1 cellular context compared by ENCODE assay signal in the genomic region with DNA sequence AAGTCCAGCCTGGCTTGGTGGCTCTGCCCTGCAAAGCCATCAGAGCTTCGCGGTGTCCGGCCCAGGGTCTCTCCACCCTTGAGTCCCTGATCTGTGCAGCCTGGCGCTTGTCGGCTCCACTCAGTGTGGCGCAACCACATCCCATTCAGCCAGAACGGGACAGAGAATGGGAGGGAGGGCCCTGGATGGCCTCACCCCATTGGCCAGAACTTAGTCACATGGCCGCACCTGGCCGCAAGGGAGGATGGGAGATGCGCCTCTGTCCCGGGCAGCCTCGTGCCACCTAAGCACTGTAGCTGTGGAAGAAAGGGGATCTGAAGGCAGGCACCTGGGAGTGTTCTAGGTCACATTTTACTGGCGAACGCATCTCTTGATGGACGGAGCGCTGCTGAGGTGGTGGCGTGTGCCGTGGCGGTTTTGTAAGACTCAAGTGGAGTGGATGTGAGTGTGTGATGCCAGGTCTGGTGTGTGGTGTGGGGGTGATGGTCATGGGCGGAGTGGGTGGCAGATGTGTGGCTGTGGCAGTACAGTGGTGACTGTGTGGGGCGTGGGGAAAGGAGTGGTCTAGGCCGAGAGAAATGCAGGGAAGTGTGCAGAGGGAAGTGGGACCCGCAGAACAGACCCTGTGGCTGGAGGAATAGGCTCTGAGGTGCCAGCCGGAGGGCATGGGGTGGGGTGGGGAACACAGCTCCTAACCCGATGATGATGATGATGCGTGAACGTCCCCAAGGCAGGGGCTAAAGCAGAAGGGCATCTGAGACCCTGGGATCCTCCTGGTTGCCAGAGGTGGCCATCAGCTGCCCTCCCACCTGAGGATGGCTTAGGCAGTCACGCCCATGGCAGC.
TF ChIP-seq lines count a peak whose summit lies in the region.

No MANE protein-coding gene starts in this region.

TF ChIP-seq in K562, 482 proteins besides CTCF, POLR2A, EP300 and RAD21 (continued from another document and continues in another):
- no peak for TF ChIP-seq ZBTB11 (CRISPR knock-in tag; IDR thresholded peaks at IDR 0.05)
- TF ChIP-seq SNIP1 (IDR thresholded peaks at IDR 0.05; ENCODE audit: low read depth) = no peak
- TF ChIP-seq, protein P1, sequence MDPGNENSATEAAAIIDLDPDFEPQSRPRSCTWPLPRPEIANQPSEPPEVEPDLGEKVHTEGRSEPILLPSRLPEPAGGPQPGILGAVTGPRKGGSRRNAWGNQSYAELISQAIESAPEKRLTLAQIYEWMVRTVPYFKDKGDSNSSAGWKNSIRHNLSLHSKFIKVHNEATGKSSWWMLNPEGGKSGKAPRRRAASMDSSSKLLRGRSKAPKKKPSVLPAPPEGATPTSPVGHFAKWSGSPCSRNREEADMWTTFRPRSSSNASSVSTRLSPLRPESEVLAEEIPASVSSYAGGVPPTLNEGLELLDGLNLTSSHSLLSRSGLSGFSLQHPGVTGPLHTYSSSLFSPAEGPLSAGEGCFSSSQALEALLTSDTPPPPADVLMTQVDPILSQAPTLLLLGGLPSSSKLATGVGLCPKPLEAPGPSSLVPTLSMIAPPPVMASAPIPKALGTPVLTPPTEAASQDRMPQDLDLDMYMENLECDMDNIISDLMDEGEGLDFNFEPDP (CRISPR knock-in tag; IDR thresholded peaks at IDR 0.05) = no peak
- no peak for TF ChIP-seq KAT7 (CRISPR knock-in tag; IDR thresholded peaks at IDR 0.05; ENCODE audit: borderline replicate concordance)
- no peak for TF ChIP-seq HDAC2 (IDR thresholded peaks at IDR 0.05)
- TF ChIP-seq ZFP1 (CRISPR knock-in tag; IDR thresholded peaks at IDR 0.05) = no peak
- no peak for TF ChIP-seq ASH1L (IDR thresholded peaks at IDR 0.05; ENCODE audit: borderline replicate concordance, low read depth, partially characterized antibody)
- TF ChIP-seq GTF2F1 (IDR thresholded peaks at IDR 0.05; ENCODE audit: low read depth, low read length) = no peak
- TF ChIP-seq ELK1 (CRISPR knock-in tag; IDR thresholded peaks at IDR 0.05) = no peak
- peak; percentile 82 for TF ChIP-seq SP1 (CRISPR knock-in tag; IDR thresholded peaks at IDR 0.05)
- TF ChIP-seq RBFOX2 (IDR thresholded peaks at IDR 0.05; ENCODE audit: low read depth, low read length) = peak; percentile 67
- no peak for TF ChIP-seq PHTF2 (CRISPR knock-in tag; IDR thresholded peaks at IDR 0.05)
- no peak for TF ChIP-seq MYNN (IDR thresholded peaks at IDR 0.05)
- TF ChIP-seq MYNN (CRISPR knock-in tag; IDR thresholded peaks at IDR 0.05) = no peak
- no peak for TF ChIP-seq HDAC8 (tag; IDR thresholded peaks at IDR 0.05)
- TF ChIP-seq CREB3 (tag; conservative IDR thresholded peaks at IDR 0.05; ENCODE audit: low read depth) = no peak
- TF ChIP-seq TEAD2 (tag; IDR thresholded peaks at IDR 0.05) = no peak
- TF ChIP-seq, protein P2, sequence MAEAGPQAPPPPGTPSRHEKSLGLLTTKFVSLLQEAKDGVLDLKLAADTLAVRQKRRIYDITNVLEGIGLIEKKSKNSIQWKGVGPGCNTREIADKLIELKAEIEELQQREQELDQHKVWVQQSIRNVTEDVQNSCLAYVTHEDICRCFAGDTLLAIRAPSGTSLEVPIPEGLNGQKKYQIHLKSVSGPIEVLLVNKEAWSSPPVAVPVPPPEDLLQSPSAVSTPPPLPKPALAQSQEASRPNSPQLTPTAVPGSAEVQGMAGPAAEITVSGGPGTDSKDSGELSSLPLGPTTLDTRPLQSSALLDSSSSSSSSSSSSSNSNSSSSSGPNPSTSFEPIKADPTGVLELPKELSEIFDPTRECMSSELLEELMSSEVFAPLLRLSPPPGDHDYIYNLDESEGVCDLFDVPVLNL (CRISPR knock-in tag; IDR thresholded peaks at IDR 0.05; ENCODE audit: low read depth) = no peak
- TF ChIP-seq, protein P3, sequence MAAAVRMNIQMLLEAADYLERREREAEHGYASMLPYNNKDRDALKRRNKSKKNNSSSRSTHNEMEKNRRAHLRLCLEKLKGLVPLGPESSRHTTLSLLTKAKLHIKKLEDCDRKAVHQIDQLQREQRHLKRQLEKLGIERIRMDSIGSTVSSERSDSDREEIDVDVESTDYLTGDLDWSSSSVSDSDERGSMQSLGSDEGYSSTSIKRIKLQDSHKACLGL (CRISPR knock-in tag; IDR thresholded peaks at IDR 0.05; ENCODE audit: borderline replicate concordance, poor library complexity, severe bottlenecking) = no peak
- TF ChIP-seq ESRRA (IDR thresholded peaks at IDR 0.05; ENCODE audit: borderline replicate concordance, low read depth) = no peak
- TF ChIP-seq KDM1A (IDR thresholded peaks at IDR 0.05) = no peak
- TF ChIP-seq ZNF445 (CRISPR knock-in tag; IDR thresholded peaks at IDR 0.05; ENCODE audit: low read depth) = no peak
- no peak; the same call in none of the 2 replicates for TF ChIP-seq ZNF609 (CRISPR knock-in tag; IDR thresholded peaks at IDR 0.05; ENCODE audit: borderline replicate concordance)
- no peak for TF ChIP-seq TBP (optimal IDR thresholded peaks at IDR 0.05; ENCODE audit: low read depth, low read length)
- TF ChIP-seq NRF1 (conservative IDR thresholded peaks at IDR 0.05 in 1 of 2, IDR thresholded peaks at IDR 0.05 in 1 of 2) = peak; percentile 22 to 46; a peak in 3 of 4 replicates
- TF ChIP-seq RAD51 (IDR thresholded peaks at IDR 0.05; ENCODE audit: borderline replicate concordance, low read depth) = peak; percentile 92
- TF ChIP-seq MYBL2 (IDR thresholded peaks at IDR 0.05; ENCODE audit: low read depth) = no peak
- no peak for TF ChIP-seq MYBL2 (CRISPR knock-in tag; IDR thresholded peaks at IDR 0.05; ENCODE audit: borderline replicate concordance)
- no peak for TF ChIP-seq TOE1 (IDR thresholded peaks at IDR 0.05; ENCODE audit: borderline replicate concordance)
- TF ChIP-seq TOE1 (CRISPR knock-in tag; IDR thresholded peaks at IDR 0.05; ENCODE audit: borderline replicate concordance, low read depth) = no peak
- TF ChIP-seq SMAD2 (IDR thresholded peaks at IDR 0.05; ENCODE audit: low read depth, low read length) = no peak
- TF ChIP-seq TBL1XR1 (IDR thresholded peaks at IDR 0.05; ENCODE audit: low read length in 2 of 2) = no peak
- peak; percentile 52; the same call in 1 of the 2 replicates for TF ChIP-seq STAG1 (CRISPR knock-in tag; IDR thresholded peaks at IDR 0.05; ENCODE audit: borderline replicate concordance)
- TF ChIP-seq ZNF3 (CRISPR knock-in tag; IDR thresholded peaks at IDR 0.05) = no peak
- TF ChIP-seq ZNF121 (CRISPR knock-in tag; conservative IDR thresholded peaks at IDR 0.05) = no peak
- no peak for TF ChIP-seq ZNF668 (CRISPR knock-in tag; IDR thresholded peaks at IDR 0.05)
- no peak; the same call in 1 of the 2 replicates for TF ChIP-seq BHLHE40 (IDR thresholded peaks at IDR 0.05; ENCODE audit: low read length)
- no peak for TF ChIP-seq FUS (optimal IDR thresholded peaks at IDR 0.05; ENCODE audit: low read depth, low read length)
- TF ChIP-seq, protein P4, sequence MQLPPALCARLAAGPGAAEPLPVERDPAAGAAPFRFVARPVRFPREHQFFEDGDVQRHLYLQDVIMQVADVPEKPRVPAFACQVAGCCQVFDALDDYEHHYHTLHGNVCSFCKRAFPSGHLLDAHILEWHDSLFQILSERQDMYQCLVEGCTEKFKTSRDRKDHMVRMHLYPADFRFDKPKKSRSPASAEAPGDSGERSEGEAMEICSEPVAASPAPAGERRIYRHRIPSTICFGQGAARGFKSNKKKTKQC (CRISPR knock-in tag; IDR thresholded peaks at IDR 0.05) = peak; percentile 84
- TF ChIP-seq HNRNPUL1 (IDR thresholded peaks at IDR 0.05; ENCODE audit: low read length) = no peak
- TF ChIP-seq PCBP2 (IDR thresholded peaks at IDR 0.05; ENCODE audit: low read depth, low read length, poor library complexity, severe bottlenecking) = no peak
- TF ChIP-seq RFX5 (IDR thresholded peaks at IDR 0.05; ENCODE audit: low read depth, low read length) = no peak
- no peak for TF ChIP-seq MEIS2 (IDR thresholded peaks at IDR 0.05; ENCODE audit: partially characterized antibody)
- TF ChIP-seq, protein P5, sequence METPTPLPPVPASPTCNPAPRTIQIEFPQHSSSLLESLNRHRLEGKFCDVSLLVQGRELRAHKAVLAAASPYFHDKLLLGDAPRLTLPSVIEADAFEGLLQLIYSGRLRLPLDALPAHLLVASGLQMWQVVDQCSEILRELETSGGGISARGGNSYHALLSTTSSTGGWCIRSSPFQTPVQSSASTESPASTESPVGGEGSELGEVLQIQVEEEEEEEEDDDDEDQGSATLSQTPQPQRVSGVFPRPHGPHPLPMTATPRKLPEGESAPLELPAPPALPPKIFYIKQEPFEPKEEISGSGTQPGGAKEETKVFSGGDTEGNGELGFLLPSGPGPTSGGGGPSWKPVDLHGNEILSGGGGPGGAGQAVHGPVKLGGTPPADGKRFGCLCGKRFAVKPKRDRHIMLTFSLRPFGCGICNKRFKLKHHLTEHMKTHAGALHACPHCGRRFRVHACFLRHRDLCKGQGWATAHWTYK (CRISPR knock-in tag; IDR thresholded peaks at IDR 0.05) = no peak; the same call in 1 of the 2 replicates
- no peak for TF ChIP-seq PHB (CRISPR knock-in tag; IDR thresholded peaks at IDR 0.05)
- TF ChIP-seq, protein P6, sequence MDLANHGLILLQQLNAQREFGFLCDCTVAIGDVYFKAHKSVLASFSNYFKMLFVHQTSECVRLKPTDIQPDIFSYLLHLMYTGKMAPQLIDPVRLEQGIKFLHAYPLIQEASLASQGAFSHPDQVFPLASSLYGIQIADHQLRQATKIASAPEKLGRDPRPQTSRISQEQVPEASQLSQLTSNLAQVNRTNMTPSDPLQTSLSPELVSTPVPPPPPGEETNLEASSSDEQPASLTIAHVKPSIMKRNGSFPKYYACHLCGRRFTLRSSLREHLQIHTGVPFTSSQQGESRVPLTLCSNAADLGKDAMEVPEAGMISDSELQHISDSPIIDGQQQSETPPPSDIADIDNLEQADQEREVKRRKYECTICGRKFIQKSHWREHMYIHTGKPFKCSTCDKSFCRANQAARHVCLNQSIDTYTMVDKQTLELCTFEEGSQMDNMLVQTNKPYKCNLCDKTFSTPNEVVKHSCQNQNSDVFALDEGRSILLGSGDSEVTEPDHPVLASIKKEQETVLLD (IDR thresholded peaks at IDR 0.05) = no peak
